In the genomic region with DNA sequence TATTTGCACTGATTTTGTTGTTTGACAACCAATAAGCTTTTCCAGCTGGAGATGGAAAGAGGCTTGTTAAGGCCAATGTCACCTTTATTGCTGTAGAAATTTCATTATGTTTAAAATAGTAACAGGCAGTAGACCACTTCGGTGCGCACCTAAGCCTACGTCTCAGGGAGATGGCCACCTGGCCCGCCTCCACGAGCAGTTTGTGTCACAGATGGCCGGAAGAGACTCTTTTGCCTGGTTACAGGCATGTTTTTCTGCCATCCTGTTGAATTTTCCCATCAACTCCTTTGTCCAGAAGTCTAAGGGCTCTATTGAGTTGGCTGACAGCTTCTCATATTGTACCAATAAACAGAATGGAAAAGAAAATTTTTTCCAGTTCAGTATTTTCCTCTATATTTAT, we compare ENCODE assay signal across 24 cellular contexts. TPM values are rescaled to one million over a fixed set of nuclear protein-coding genes. Genes with fewer than 3 reads are reported as not detected.
A peak's percentile ranks its signal among the peaks of the same experiment; 100 is the strongest.
DNase-seq lines count a peak whose midpoint lies in the region; ATAC-seq, FAIRE-seq and TF ChIP-seq lines count a peak whose summit lies in the region.
"Had no signal": no experiment of that assay in that cellular context is flagged by ENCODE, and none has a peak within 500 bp of the region (broad histone marks: within the 10 kb centered on the region; RNA-seq: fewer than 3 reads in every experiment).

No MANE protein-coding gene starts in this region.

- H3K27ac Mint-ChIP-seq in activated naive CD4-positive, alpha-beta T cell treated with anti-CD3 and anti-CD28 coated beads for 36 hours = no peak overlapping the region
- H3K27ac Mint-ChIP-seq: CD14-positive monocyte; CD4-positive, alpha-beta T cell; CD8-positive, alpha-beta memory T cell had no signal

- no peaks in the 10 kb centered on the region for H3K27me3 Mint-ChIP-seq in activated naive CD4-positive, alpha-beta T cell treated with anti-CD3 and anti-CD28 coated beads for 36 hours (ENCODE audit: low read depth)
- H3K27me3 Mint-ChIP-seq: CD4-positive, alpha-beta T cell had no signal

- H3K36me3 Mint-ChIP-seq in activated naive CD4-positive, alpha-beta T cell treated with anti-CD3 and anti-CD28 coated beads for 36 hours (ENCODE audit: low read depth) = peaks cover 13% of the 10 kb centered on the region

- H3K27ac ChIP-seq in WERI-Rb-1 = no peak overlapping the region
- H3K27ac ChIP-seq: A549; BLaER1 treated with 17β-estradiol and CSF1 and Interleukin-3, amounts not matched to agents 10 nM and 100 nM; GM23248 had no signal

- peak; percentile 33 for DNase-seq in WERI-Rb-1
- DNase-seq in cerebellum (ENCODE audit: low spot score) = peak; percentile 82
- DNase-seq in DMS79 (lab: John Stamatoyannopoulos, UW) = no peak
- no peak for DNase-seq in activated naive CD4-positive, alpha-beta T cell treated with anti-CD3 and anti-CD28 coated beads for 36 hours
- DNase-seq: 8988T; ACHN; AML-193; BE2C; CD4-positive, alpha-beta T cell; CD8-positive, alpha-beta memory T cell; DMS 273 treated with DMSO at 0.1 percent for 48 hours; DMS79 treated with DMSO at 0.1 percent for 48 hours; GM23248; H7; HCEC 1CT had no signal

- peaks cover 8% of the 10 kb centered on the region; the same call in 1 of the 2 replicates for H3K36me3 ChIP-seq in WERI-Rb-1
- H3K36me3 ChIP-seq: BE2C had no signal

- H3K9me3 Mint-ChIP-seq in activated naive CD4-positive, alpha-beta T cell treated with anti-CD3 and anti-CD28 coated beads for 36 hours = no peaks in the 10 kb centered on the region
- H3K9me3 Mint-ChIP-seq: CD14-positive monocyte; CD4-positive, alpha-beta T cell; CD8-positive, alpha-beta memory T cell had no signal

- no peak overlapping the region for H3K4me3 ChIP-seq in WERI-Rb-1 (ENCODE audit: low read depth, low read length)
- H3K4me3 ChIP-seq: A549; BLaER1 treated with 17β-estradiol and CSF1 and Interleukin-3, amounts not matched to agents 10 nM and 100 nM; GM23248 had no signal

- no peaks in the 10 kb centered on the region for H3K27me3 ChIP-seq in WERI-Rb-1 (ENCODE audit: insufficient read depth, low read depth, severe bottlenecking)
- H3K27me3 ChIP-seq: BE2C; BLaER1 treated with 17β-estradiol and CSF1 and Interleukin-3, amounts not matched to agents 10 nM and 100 nM had no signal

- no peak for ATAC-seq in GM19452 (IDR thresholded peaks at IDR 0.05; ENCODE audit: unreplicated experiment)
- ATAC-seq: A549 had no signal

- H3K9me3 ChIP-seq in WERI-Rb-1 (ENCODE audit: severe bottlenecking) = no peaks in the 10 kb centered on the region
- H3K9me3 ChIP-seq: A549; BE2C; BLaER1 treated with 17β-estradiol and CSF1 and Interleukin-3, amounts not matched to agents 10 nM and 100 nM had no signal

- FAIRE-seq in islet of Langerhans (lab: Jason Lieb, UNC) = peak; percentile 55
- FAIRE-seq: A549, D721Med, G401.6, GM12892, H1 had no signal

- no peak overlapping the region for H3K4me3 Mint-ChIP-seq in activated naive CD4-positive, alpha-beta T cell treated with anti-CD3 and anti-CD28 coated beads for 36 hours
- H3K4me3 Mint-ChIP-seq: CD14-positive monocyte; CD4-positive, alpha-beta T cell; CD8-positive, alpha-beta memory T cell had no signal

- CTCF ChIA-PET in activated naive CD4-positive, alpha-beta T cell treated with anti-CD3 and anti-CD28 coated beads for 36 hours (lab: Charles Lee) = interaction anchor here (1.3 kb wide), 1 partner anchor 250 kb away, joined by 3 read pairs; no protein-coding TSS in a partner anchor

- intact Hi-C loops in activated naive CD4-positive, alpha-beta T cell treated with anti-CD3 and anti-CD28 coated beads for 36 hours (cut with micrococcal nuclease) = no loop called here

- H3K4me1 Mint-ChIP-seq in activated naive CD4-positive, alpha-beta T cell treated with anti-CD3 and anti-CD28 coated beads for 36 hours (ENCODE audit: low read depth) = peaks cover 2% of the 10 kb centered on the region

- no peak for TF ChIP-seq CTCF in WERI-Rb-1 (IDR thresholded peaks at IDR 0.05; ENCODE audit: low read depth, low read length)

RNA-seq across cellular contexts. Expression of a gene that starts 51.0 kb away (rescaled TPM):
- 8.7 TPM for total RNA-seq in cerebellum
- 10 to 100 TPM; 11.2 to 11.4 TPM for total RNA-seq in activated naive CD4-positive, alpha-beta T cell treated with anti-CD3 and anti-CD28 coated beads for 36 hours

RNA-seq across cellular contexts. Expression of a gene that starts 51.7 kb away (rescaled TPM):
- total RNA-seq in cerebellum = 2.6 TPM
- total RNA-seq in activated naive CD4-positive, alpha-beta T cell treated with anti-CD3 and anti-CD28 coated beads for 36 hours = 1 to 10 TPM; 6.6 to 7.3 TPM

Comparison
In these comparisons a context has a peak if more than half of its experiments do, and no peak if none do; other contexts are left out.
1. DNase-seq: peak in WERI-Rb-1 (single experiment) and cerebellum (single experiment); none in DMS79 (single experiment) and activated naive CD4-positive, alpha-beta T cell treated with anti-CD3 and anti-CD28 coated beads for 36 hours (single experiment).